In genomic region chr16:31130899-31131298, GRCh38 we compare ENCODE assay signal across 12 cellular contexts. TPM values are rescaled to one million over a fixed set of nuclear protein-coding genes. Genes with fewer than 3 reads are reported as not detected.
DNase-seq lines count a peak whose midpoint lies in the region; ATAC-seq, FAIRE-seq and TF ChIP-seq lines count a peak whose summit lies in the region.
"Had no signal": no experiment of that assay in that cellular context is flagged by ENCODE, and none has a peak within 500 bp of the region (broad histone marks: within the 10 kb centered on the region; RNA-seq: fewer than 3 reads in every experiment).

No MANE protein-coding gene starts in this region.

- in situ Hi-C loops in K562 (cut with MboI), result no loop called here

- H3K9me3 Mint-ChIP-seq in H9, result no peaks in the 10 kb centered on the region; a peak in 1 of 5 replicates
- H3K9me3 Mint-ChIP-seq: activated T-cell treated with anti-CD3 and anti-CD28 coated beads, Interleukin-2, amount 50 U/mL, for 72 hours; neural crest cell had no signal

- no peak for ATAC-seq in K562
- ATAC-seq: activated T-cell treated with anti-CD3 and anti-CD28 coated beads, Interleukin-2, amount 50 U/mL, for 72 hours had no signal

- H3K4me1 ChIP-seq in H9 (ENCODE audit: insufficient read depth, low read length) (peaks cover 17% of the 10 kb centered on the region; the same call in 1 of the 2 replicates), K562 (replicated peaks in 1 of 2; ENCODE audit: control insufficient read depth in 2 of 2, insufficient read depth in 2 of 2, low read length in 2 of 2) (peaks cover 46 to 89% of the 10 kb centered on the region in 2 experiments), stomach (peaks cover 61 to 86% (median 72%) of the 10 kb centered on the region in 4 donors)

- no peak for TF ChIP-seq RAD21 in K562 (CRISPR knock-in tag; conservative IDR thresholded peaks at IDR 0.05 in 1 of 2, IDR thresholded peaks at IDR 0.05 in 1 of 2)

- H3K27me3 ChIP-seq in H9 (ENCODE audit: insufficient read depth, low read length) (no peaks in the 10 kb centered on the region), K562 (ENCODE audit: control insufficient read depth in 2 of 2, insufficient read depth in 2 of 2, low read length in 2 of 2) (no peaks in the 10 kb centered on the region), stomach (peaks cover 0 to 7% (median 0%) of the 10 kb centered on the region in 3 donors), MG63 (no peaks in the 10 kb centered on the region)

- H2BK15ac ChIP-seq in H9 (ENCODE audit: low read depth, low read length), result no peak overlapping the region

- DNase-seq in H9 (peak; percentile 93), K562 (ENCODE audit: extremely low read depth in 1 of 4, low spot score in 3 of 4) (no peak), kidney tubule cell (ENCODE audit: low spot score) (peak; percentile 82), stomach (peak; percentile 95), H4 (ENCODE audit: low spot score) (no peak), MG63 (no peak)
- no peak for DNase-seq in activated CD4-positive, alpha-beta T cell treated with anti-CD3 and anti-CD28 coated beads, Interleukin-2, amount 50 U/mL, for 48 hours
- DNase-seq in stimulated activated naive CD4-positive, alpha-beta T cell treated with Interleukin-2 at 50 U/mL for 16 hours (lab: John Stamatoyannopoulos, UW), result no peak
- DNase-seq: activated T-cell treated with anti-CD3 and anti-CD28 coated beads, Interleukin-2, amount 50 U/mL, for 72 hours; NCI-H1092; NCI-H774 had no signal

- H4K20me1 ChIP-seq in H9 (ENCODE audit: control insufficient read depth, insufficient read depth, insufficient read length), result no peaks in the 10 kb centered on the region
- no peaks in the 10 kb centered on the region for H4K20me1 ChIP-seq in K562 (replicated peaks; ENCODE audit: control insufficient read depth, insufficient read depth, low read length)

- no peak overlapping the region for H2BK5ac ChIP-seq in H9 (ENCODE audit: insufficient read length, low read length)

- H3K36me3 Mint-ChIP-seq in H9 (ENCODE audit: insufficient read depth in 1 of 3, low read depth in 3 of 3), result peaks cover 29 to 50% (median 45%) of the 10 kb centered on the region in 3 experiments

- H2BK12ac ChIP-seq in H9 (ENCODE audit: insufficient read length, low read depth, low read length), result no peak overlapping the region

- H3K4me1 Mint-ChIP-seq in H9, result peaks cover 43 to 45% of the 10 kb centered on the region in 2 experiments

- H2BK20ac ChIP-seq in H9 (ENCODE audit: low read depth, low read length, poor library complexity, severe bottlenecking), result no peak overlapping the region

- H4K91ac ChIP-seq in H9 (ENCODE audit: insufficient read length, low read depth, low read length), result no peak overlapping the region

- peaks cover 5% of the 10 kb centered on the region for H3K79me1 ChIP-seq in H9 (ENCODE audit: insufficient read depth, low read depth, low read length, poor library complexity, severe bottlenecking)

- H3K14ac ChIP-seq in H9 (ENCODE audit: insufficient read depth, low read length), result no peak overlapping the region

- no peak overlapping the region for H2AK5ac ChIP-seq in H9 (ENCODE audit: insufficient read length, low read length)

- H3K9ac ChIP-seq in H9 (ENCODE audit: extremely low read depth, insufficient read length, low read length) (no peak overlapping the region), K562 (ENCODE audit: insufficient read depth in 1 of 2, low read depth in 2 of 2, low read length in 2 of 2) (no peak overlapping the region)

- BruUV-seq in K562 (replicated peaks; lab: Mats Ljungman, UMichigan), result no TSS peak

- peak overlapping the region in 1 of 2 experiments; percentile 54; a peak in 2 of 5 replicates for H3K4me3 Mint-ChIP-seq in H9
- H3K4me3 Mint-ChIP-seq: activated T-cell treated with anti-CD3 and anti-CD28 coated beads, Interleukin-2, amount 50 U/mL, for 72 hours; neural crest cell had no signal

- intact Hi-C loops in K562 (cut with micrococcal nuclease) (no loop called here), stomach (cut with DNase I; ENCODE audit: low total_unique reads) (no loop called here)

- H3K56ac ChIP-seq in H9 (ENCODE audit: insufficient read length, low read depth, low read length), result no peak overlapping the region

- no peak overlapping the region for H4K5ac ChIP-seq in H9 (ENCODE audit: insufficient read length, low read depth, low read length)

- no peak overlapping the region for H4K8ac ChIP-seq in H9 (replicated peaks; ENCODE audit: insufficient read length, low read depth, low read length)

- TF ChIP-seq EP300 in K562 (IDR thresholded peaks at IDR 0.05; ENCODE audit: low read length) (no peak), stomach (IDR thresholded peaks at IDR 0.05) (no peak)

- no peak overlapping the region for H2BK120ac ChIP-seq in H9 (ENCODE audit: low read depth, low read length, poor library complexity, severe bottlenecking)

- no peak overlapping the region for H3K4me2 ChIP-seq in H9 (ENCODE audit: insufficient read depth, insufficient read length, low read length)
- H3K4me2 ChIP-seq in K562 (ENCODE audit: insufficient read depth, low read length), result no peak overlapping the region

- peak overlapping the region; percentile 82 to 97 (median 84); a peak in 6 of 7 replicates for H3K27ac Mint-ChIP-seq in H9
- H3K27ac Mint-ChIP-seq: activated T-cell treated with anti-CD3 and anti-CD28 coated beads, Interleukin-2, amount 50 U/mL, for 72 hours had no signal

- H3K79me2 ChIP-seq in H9 (ENCODE audit: insufficient read depth, low read length), result peaks cover 4% of the 10 kb centered on the region; the same call in 1 of the 2 replicates
- no peaks in the 10 kb centered on the region for H3K79me2 ChIP-seq in K562 (ENCODE audit: control insufficient read depth, insufficient read depth, low read length)

- no peak for TF ChIP-seq CTCF in H9 (conservative IDR thresholded peaks at IDR 0.05)
- no peak for TF ChIP-seq CTCF in K562 (IDR thresholded peaks at IDR 0.05 in 2 of 3, conservative IDR thresholded peaks at IDR 0.05 in 1 of 3; ENCODE audit: insufficient read depth in 2 of 3, low read depth in 1 of 3, low read length in 3 of 3)
- no peak for TF ChIP-seq CTCF in stomach (IDR thresholded peaks at IDR 0.05)

- no peak for FAIRE-seq in K562 (lab: Jason Lieb, UNC)

- no peak overlapping the region for H3K23ac ChIP-seq in H9 (ENCODE audit: insufficient read length, low read depth, low read length)

- TF ChIP-seq POLR2A in K562 (conservative IDR thresholded peaks at IDR 0.05) (no peak), stomach (IDR thresholded peaks at IDR 0.05) (no peak)

- H3K9me1 ChIP-seq in K562 (ENCODE audit: control insufficient read depth, insufficient read depth, low read length), result no peaks in the 10 kb centered on the region

- CTCF ChIA-PET in K562 (lab: Yijun Ruan, JAX; ENCODE audit: low intra/inter-chr PET ratio), result no interaction called here

- POLR2A ChIA-PET in K562 (lab: Yijun Ruan, JAX), result interaction anchor here (0.7 to 2.4 kb wide), 5 partner anchors 11 to 52 kb away, joined by 3 to 9 read pairs (median 4); partner anchors contain the start of genes FUS and KAT8

- H2AFZ ChIP-seq in H9 (ENCODE audit: low read length) (no peak overlapping the region), K562 (ENCODE audit: low read depth, low read length) (no peak overlapping the region)

- H3K36me3 ChIP-seq in K562 (ENCODE audit: control insufficient read depth, insufficient read depth, low read length) (peaks cover 56% of the 10 kb centered on the region; the same call in 2 of the 3 replicates), stomach (peaks cover 36 to 78% (median 68%) of the 10 kb centered on the region in 4 donors), MG63 (peaks cover 23% of the 10 kb centered on the region)

- no peak overlapping the region for H3K4ac ChIP-seq in H9 (ENCODE audit: low read depth, low read length)

- H3K4me3 ChIP-seq in K562 (no peak overlapping the region), stomach (peak overlapping the region in 1 of 4 donors; percentile 62), MG63 (no peak overlapping the region)

- H3K27ac ChIP-seq in H9 (ENCODE audit: insufficient read length, low read depth, low read length) (peak overlapping the region; percentile 3), K562 (ENCODE audit: extremely low read depth, low read depth, low read length) (no peak overlapping the region), stomach (peak overlapping the region; percentile 88 to 97 (median 91))

- H3K27me3 Mint-ChIP-seq in H9 (ENCODE audit: low read depth), result no peaks in the 10 kb centered on the region

- no CpG with 5 or more reads among the region's 6 CpGs for WGBS in H9 (ENCODE audit: extremely low coverage, insufficient read length, low lambda C conversion rate)
- 91% methylated on average over 2 of the region's 6 CpGs for WGBS in K562 (ENCODE audit: insufficient coverage, low coverage, missing lambda C conversion rate)
- 26 to 69% (median 38%) methylated on average over 4 to 6 of the region's 6 CpGs for WGBS in stomach, 5 donors

- H3K18ac ChIP-seq in H9 (ENCODE audit: insufficient read length, low read depth, low read length), result no peak overlapping the region

- H3K23me2 ChIP-seq in H9 (ENCODE audit: insufficient read length, low read depth, low read length, poor library complexity, severe bottlenecking), result peaks cover 5% of the 10 kb centered on the region

- no peaks in the 10 kb centered on the region for H3K9me3 ChIP-seq in H9 (ENCODE audit: control insufficient read depth, low read depth, low read length)
- no peaks in the 10 kb centered on the region for H3K9me3 ChIP-seq in K562 (replicated peaks; ENCODE audit: control insufficient read depth, insufficient read depth, low read depth, low read length)
- no peaks in the 10 kb centered on the region for H3K9me3 ChIP-seq in stomach
- no peaks in the 10 kb centered on the region for H3K9me3 ChIP-seq in MG63

- H3T11ph ChIP-seq in H9 (ENCODE audit: low read length), result no peak overlapping the region

RNA-seq across cellular contexts. Expression of gene PRSS8, which starts 4.6 kb away (rescaled TPM):
- total RNA-seq in H9 (2021) (64.0 and 65.0 TPM in 2 replicates), K562 (2014; rRNA removed) (1.7 and 2.4 TPM in 2 replicates), K562 (2014; rRNA removed; fragmentation: Illumina TruSeq; extraction: Trizol) (0.32 and 0.69 TPM in 2 replicates), K562 (2015; rRNA removed; fragmentation: Illumina TruSeq; extraction: Trizol) (0.72 and 0.83 TPM in 2 replicates), K562 (2021) (3.0 and 3.9 TPM in 2 replicates), stomach (100 to 1,000 TPM in 2 of 5 donors, 10 to 100 TPM in 2, 1 to 10 TPM in 1; 5.8 to 176 (median 70.5) TPM)
- 0.95 and 3.2 TPM in 2 replicates for total RNA-seq in K562 (2011; cell fraction: chromatin; rRNA removed; ENCODE audit: low replicate concordance)
- 3.7 and 4.5 TPM in 2 replicates for total RNA-seq in K562 (2011; cell fraction: nucleolus; rRNA removed)
- 3.0 and 4.4 TPM in 2 replicates for total RNA-seq in K562 (2011; cell fraction: nucleoplasm; rRNA removed)
- polyA plus RNA-seq in K562 (2011; rRNA removed) (0.77 and 7.6 TPM in 2 replicates), K562 (2014; fragmentation: Illumina TruSeq; extraction: Trizol) (2.7 and 4.5 TPM in 2 replicates), K562 (2014; fragmentation: Nextera tagmentation; extraction: Ambion mirVana) (under 1 TPM in 1 of 2 experiments, not detected in 1; 0.25 TPM), K562 (2014; rRNA removed) (3.1 and 6.3 TPM in 2 replicates), stomach (100 to 1,000 TPM in 2 of 3 donors, 10 to 100 TPM in 1; 39.3 to 151 (median 115) TPM)
- 5.3 and 9.1 TPM in 2 replicates for polyA plus RNA-seq in K562 (2011; cell fraction: cytosol; rRNA removed)
- polyA plus RNA-seq in K562 (2011; cell fraction: nucleus; rRNA removed), result 2.3 and 8.3 TPM in 2 replicates
- polyA plus RNA-seq in K562 (2012), result 2.0 and 21.4 TPM in 2 replicates
- 0.60 and 1.4 TPM in 2 replicates for polyA minus RNA-seq in K562 (2011; rRNA and poly(A)+ RNA removed)
- 2.3 and 4.6 TPM in 2 replicates for polyA minus RNA-seq in K562 (2011; cell fraction: cytosol; rRNA and poly(A)+ RNA removed)
- polyA minus RNA-seq in K562 (2011; cell fraction: nucleus; rRNA and poly(A)+ RNA removed), result 0.40 and 3.3 TPM in 2 replicates
- 0.04 TPM in 1 of 2 replicates, not detected in the other for total RNA-seq in H4 (2014; rRNA removed; shearing (Covaris generic))
- not detected in 2 replicates for total RNA-seq in MG63 (2014; rRNA removed; shearing (Covaris generic); ENCODE audit: low replicate concordance)
- total RNA-seq: activated T-cell treated with anti-CD3 and anti-CD28 coated beads, Interleukin-2, amount 50 U/mL, for 72 hours; neural crest cell had no signal

RNA-seq across cellular contexts. Expression of gene KAT8, which starts 13.4 kb away (rescaled TPM):
- 52.1 and 53.4 TPM in 2 replicates for total RNA-seq in H9 (2021)
- 101 and 172 TPM in 2 replicates for total RNA-seq in K562 (2011; cell fraction: chromatin; rRNA removed; ENCODE audit: low replicate concordance)
- 101 and 113 TPM in 2 replicates for total RNA-seq in K562 (2011; cell fraction: nucleolus; rRNA removed)
- 112 and 119 TPM in 2 replicates for total RNA-seq in K562 (2011; cell fraction: nucleoplasm; rRNA removed)
- total RNA-seq in K562 (2014; rRNA removed), result 76.4 and 79.5 TPM in 2 replicates
- total RNA-seq in K562 (2014; rRNA removed; fragmentation: Illumina TruSeq; extraction: Trizol), result 55.2 and 58.0 TPM in 2 replicates
- 64.7 and 70.0 TPM in 2 replicates for total RNA-seq in K562 (2015; rRNA removed; fragmentation: Illumina TruSeq; extraction: Trizol)
- total RNA-seq in K562 (2021), result 78.8 and 85.4 TPM in 2 replicates
- polyA plus RNA-seq in K562 (2011; rRNA removed), result 97.8 and 98.5 TPM in 2 replicates
- polyA plus RNA-seq in K562 (2011; cell fraction: cytosol; rRNA removed), result 95.2 and 96.8 TPM in 2 replicates
- 146 and 150 TPM in 2 replicates for polyA plus RNA-seq in K562 (2011; cell fraction: nucleus; rRNA removed)
- polyA plus RNA-seq in K562 (2012), result 51.8 and 72.0 TPM in 2 replicates
- 77.7 and 80.0 TPM in 2 replicates for polyA plus RNA-seq in K562 (2014; fragmentation: Illumina TruSeq; extraction: Trizol)
- polyA plus RNA-seq in K562 (2014; fragmentation: Nextera tagmentation; extraction: Ambion mirVana), result 10 to 100 TPM; 10.0 to 12.3 TPM
- polyA plus RNA-seq in K562 (2014; rRNA removed), result 85.8 and 92.9 TPM in 2 replicates
- 65.0 and 72.0 TPM in 2 replicates for polyA minus RNA-seq in K562 (2011; rRNA and poly(A)+ RNA removed)
- polyA minus RNA-seq in K562 (2011; cell fraction: cytosol; rRNA and poly(A)+ RNA removed), result 35.7 and 42.9 TPM in 2 replicates
- polyA minus RNA-seq in K562 (2011; cell fraction: nucleus; rRNA and poly(A)+ RNA removed), result 26.0 and 35.5 TPM in 2 replicates
- 100 to 1,000 TPM in 1 of 5 donors, 10 to 100 TPM in 4; 38.8 to 114 (median 64.9) TPM for total RNA-seq in stomach
- 10 to 100 TPM; 45.0 to 51.4 (median 45.8) TPM for polyA plus RNA-seq in stomach
- 37.9 and 40.8 TPM in 2 replicates for total RNA-seq in H4 (2014; rRNA removed; shearing (Covaris generic))
- 59.1 and 78.2 TPM in 2 replicates for total RNA-seq in MG63 (2014; rRNA removed; shearing (Covaris generic); ENCODE audit: low replicate concordance)

RNA-seq across cellular contexts. Expression of gene PRSS36, which starts 19.0 kb away (rescaled TPM):
- total RNA-seq in H9 (2021) (0.66 and 0.72 TPM in 2 replicates), K562 (2014; rRNA removed) (0.82 and 1.2 TPM in 2 replicates), K562 (2014; rRNA removed; fragmentation: Illumina TruSeq; extraction: Trizol) (0.38 TPM in 1 of 2 replicates, not detected in the other), K562 (2015; rRNA removed; fragmentation: Illumina TruSeq; extraction: Trizol) (0.36 and 0.68 TPM in 2 replicates), K562 (2021) (0.56 and 1.1 TPM in 2 replicates), stomach (10 to 100 TPM in 1 of 5 donors, 1 to 10 TPM in 1, under 1 TPM in 1, not detected in 2; 0.87 to 26.3 (median 2.6) TPM)
- total RNA-seq in K562 (2011; cell fraction: chromatin; rRNA removed; ENCODE audit: low replicate concordance), result 1.1 TPM in 1 of 2 replicates, not detected in the other
- total RNA-seq in K562 (2011; cell fraction: nucleolus; rRNA removed), result 0.67 and 0.92 TPM in 2 replicates
- total RNA-seq in K562 (2011; cell fraction: nucleoplasm; rRNA removed), result 0.44 TPM in 1 of 2 replicates, not detected in the other
- polyA plus RNA-seq in K562 (2011; rRNA removed) (0.54 and 0.85 TPM in 2 replicates), K562 (2014; fragmentation: Illumina TruSeq; extraction: Trizol) (0.57 and 0.68 TPM in 2 replicates), K562 (2014; fragmentation: Nextera tagmentation; extraction: Ambion mirVana) (under 1 TPM in 1 of 2 experiments, not detected in 1; 0.22 TPM), K562 (2014; rRNA removed) (0.09 and 0.45 TPM in 2 replicates), stomach (1 to 10 TPM; 2.1 to 4.0 (median 2.9) TPM)
- 1.4 and 2.6 TPM in 2 replicates for polyA plus RNA-seq in K562 (2011; cell fraction: cytosol; rRNA removed)
- polyA plus RNA-seq in K562 (2011; cell fraction: nucleus; rRNA removed), result 1.1 and 1.4 TPM in 2 replicates
- polyA plus RNA-seq in K562 (2012), result 0.33 and 0.65 TPM in 2 replicates
- polyA minus RNA-seq in K562 (2011; rRNA and poly(A)+ RNA removed), result 0.46 and 0.72 TPM in 2 replicates
- 0.95 and 1.4 TPM in 2 replicates for polyA minus RNA-seq in K562 (2011; cell fraction: cytosol; rRNA and poly(A)+ RNA removed)
- 0.67 and 0.78 TPM in 2 replicates for polyA minus RNA-seq in K562 (2011; cell fraction: nucleus; rRNA and poly(A)+ RNA removed)
- 0.12 TPM in 1 of 2 replicates, not detected in the other for total RNA-seq in H4 (2014; rRNA removed; shearing (Covaris generic))
- 1.7 TPM in 1 of 2 replicates, not detected in the other for total RNA-seq in MG63 (2014; rRNA removed; shearing (Covaris generic); ENCODE audit: low replicate concordance)

RNA-seq across cellular contexts. Expression of gene BCKDK, which starts 22.7 kb away (rescaled TPM):
- total RNA-seq in H9 (2021) (55.7 and 57.0 TPM in 2 replicates), K562 (2014; rRNA removed) (29.1 and 36.4 TPM in 2 replicates), K562 (2014; rRNA removed; fragmentation: Illumina TruSeq; extraction: Trizol) (6.0 and 9.0 TPM in 2 replicates), K562 (2015; rRNA removed; fragmentation: Illumina TruSeq; extraction: Trizol) (10.8 and 11.7 TPM in 2 replicates), K562 (2021) (33.1 and 34.8 TPM in 2 replicates), stomach (100 to 1,000 TPM in 1 of 5 donors, 10 to 100 TPM in 4; 11.0 to 197 (median 58.3) TPM)
- total RNA-seq in K562 (2011; cell fraction: chromatin; rRNA removed; ENCODE audit: low replicate concordance), result 17.8 and 57.4 TPM in 2 replicates
- 36.7 and 44.2 TPM in 2 replicates for total RNA-seq in K562 (2011; cell fraction: nucleolus; rRNA removed)
- total RNA-seq in K562 (2011; cell fraction: nucleoplasm; rRNA removed), result 21.8 and 24.5 TPM in 2 replicates
- polyA plus RNA-seq in K562 (2011; rRNA removed) (13.1 and 23.5 TPM in 2 replicates), K562 (2014; fragmentation: Illumina TruSeq; extraction: Trizol) (22.4 and 29.2 TPM in 2 replicates), K562 (2014; fragmentation: Nextera tagmentation; extraction: Ambion mirVana) (1 to 10 TPM in 1 of 2 experiments, under 1 TPM in 1; 0.58 to 1.5 TPM), K562 (2014; rRNA removed) (25.1 and 27.1 TPM in 2 replicates), stomach (10 to 100 TPM; 27.4 to 40.9 (median 34.0) TPM)
- polyA plus RNA-seq in K562 (2011; cell fraction: cytosol; rRNA removed), result 16.2 and 36.5 TPM in 2 replicates
- 62.9 and 85.4 TPM in 2 replicates for polyA plus RNA-seq in K562 (2011; cell fraction: nucleus; rRNA removed)
- polyA plus RNA-seq in K562 (2012), result 24.6 and 34.3 TPM in 2 replicates
- polyA minus RNA-seq in K562 (2011; rRNA and poly(A)+ RNA removed), result 9.3 and 10.0 TPM in 2 replicates
- polyA minus RNA-seq in K562 (2011; cell fraction: cytosol; rRNA and poly(A)+ RNA removed), result 16.1 and 18.6 TPM in 2 replicates
- 29.1 and 36.5 TPM in 2 replicates for polyA minus RNA-seq in K562 (2011; cell fraction: nucleus; rRNA and poly(A)+ RNA removed)
- total RNA-seq in H4 (2014; rRNA removed; shearing (Covaris generic)), result 32.7 and 38.6 TPM in 2 replicates
- total RNA-seq in MG63 (2014; rRNA removed; shearing (Covaris generic); ENCODE audit: low replicate concordance), result 24.1 and 42.5 TPM in 2 replicates

RNA-seq across cellular contexts. Expression of gene VKORC1, which starts 36.3 kb away (rescaled TPM):
- total RNA-seq in H9 (2021) (93.9 and 94.5 TPM in 2 replicates), K562 (2014; rRNA removed) (68.1 and 83.3 TPM in 2 replicates), K562 (2014; rRNA removed; fragmentation: Illumina TruSeq; extraction: Trizol) (28.8 and 32.1 TPM in 2 replicates), K562 (2015; rRNA removed; fragmentation: Illumina TruSeq; extraction: Trizol) (36.1 and 37.2 TPM in 2 replicates), K562 (2021) (62.1 and 66.1 TPM in 2 replicates), stomach (100 to 1,000 TPM in 1 of 5 donors, 10 to 100 TPM in 4; 20.1 to 191 (median 35.0) TPM)
- 51.0 and 124 TPM in 2 replicates for total RNA-seq in K562 (2011; cell fraction: chromatin; rRNA removed; ENCODE audit: low replicate concordance)
- 125 and 158 TPM in 2 replicates for total RNA-seq in K562 (2011; cell fraction: nucleolus; rRNA removed)
- total RNA-seq in K562 (2011; cell fraction: nucleoplasm; rRNA removed), result 125 and 133 TPM in 2 replicates
- polyA plus RNA-seq in K562 (2011; rRNA removed) (119 and 164 TPM in 2 replicates), K562 (2014; fragmentation: Illumina TruSeq; extraction: Trizol) (70.3 and 79.1 TPM in 2 replicates), K562 (2014; fragmentation: Nextera tagmentation; extraction: Ambion mirVana) (10 to 100 TPM; 30.0 to 47.3 TPM), K562 (2014; rRNA removed) (112 and 121 TPM in 2 replicates), stomach (10 to 100 TPM; 53.2 to 90.8 (median 62.9) TPM)
- 399 and 484 TPM in 2 replicates for polyA plus RNA-seq in K562 (2011; cell fraction: cytosol; rRNA removed)
- 102 and 144 TPM in 2 replicates for polyA plus RNA-seq in K562 (2011; cell fraction: nucleus; rRNA removed)
- 97.9 and 107 TPM in 2 replicates for polyA plus RNA-seq in K562 (2012)
- 83.5 and 88.3 TPM in 2 replicates for polyA minus RNA-seq in K562 (2011; rRNA and poly(A)+ RNA removed)
- 42.0 and 44.3 TPM in 2 replicates for polyA minus RNA-seq in K562 (2011; cell fraction: cytosol; rRNA and poly(A)+ RNA removed)
- polyA minus RNA-seq in K562 (2011; cell fraction: nucleus; rRNA and poly(A)+ RNA removed), result 18.0 and 29.5 TPM in 2 replicates
- 75.1 and 81.7 TPM in 2 replicates for total RNA-seq in H4 (2014; rRNA removed; shearing (Covaris generic))
- 146 and 155 TPM in 2 replicates for total RNA-seq in MG63 (2014; rRNA removed; shearing (Covaris generic); ENCODE audit: low replicate concordance)

Comparison
In these comparisons a context has a peak if more than half of its experiments do, and no peak if none do; other contexts are left out.
1. DNase-seq: peak in H9 (single experiment), kidney tubule cell (single experiment) and stomach (single experiment); none in K562 (0 of 4), activated CD4-positive, alpha-beta T cell treated with anti-CD3 and anti-CD28 coated beads, Interleukin-2, amount 50 U/mL, for 48 hours (0 of 2), H4 (single experiment), MG63 (single experiment) and stimulated activated naive CD4-positive, alpha-beta T cell treated with Interleukin-2 at 50 U/mL for 16 hours (single experiment).